ENCODE assay signal across 9 cellular contexts in genomic region chrX:115147220-115147619, GRCh38. TPM values are rescaled to one million over a fixed set of nuclear protein-coding genes. Genes with fewer than 3 reads are reported as not detected.
DNase-seq lines count a peak whose midpoint lies in the region; ATAC-seq, FAIRE-seq and TF ChIP-seq lines count a peak whose summit lies in the region.
"Had no signal": no experiment of that assay in that cellular context is flagged by ENCODE, and none has a peak within 500 bp of the region (broad histone marks: within the 10 kb centered on the region; RNA-seq: fewer than 3 reads in every experiment).

No MANE protein-coding gene starts in this region.

- H3K27ac ChIP-seq in heart right ventricle = no peak overlapping the region
- no peak overlapping the region for H3K27ac ChIP-seq in gastroesophageal sphincter
- H3K27ac ChIP-seq in vagina = no peak overlapping the region

- H3K4me1 ChIP-seq in heart right ventricle (no peaks in the 10 kb centered on the region), gastroesophageal sphincter (no peaks in the 10 kb centered on the region), vagina (no peaks in the 10 kb centered on the region)

- H3K27ac Mint-ChIP-seq in activated naive CD4-positive, alpha-beta T cell treated with anti-CD3 and anti-CD28 coated beads for 36 hours = no peak overlapping the region

- ATAC-seq in heart right ventricle = no peak
- ATAC-seq in left ventricle myocardium superior = no peak
- no peak for ATAC-seq in gastroesophageal sphincter

- intact Hi-C loops in heart right ventricle (cut with DNase I) = loop anchor here in 4 of 10 donors (5.0 to 10.0 kb wide), 4 partner anchors 520 to 535 kb away; no protein-coding TSS in a partner anchor
- intact Hi-C loops in left ventricle myocardium superior (cut with micrococcal nuclease) = no loop called here
- intact Hi-C loops in vagina (cut with DNase I) = no loop called here
- intact Hi-C loops in activated naive CD4-positive, alpha-beta T cell treated with anti-CD3 and anti-CD28 coated beads for 36 hours (cut with micrococcal nuclease) = loop anchor here (2.0 kb wide), 1 partner anchor 536 kb away; no protein-coding TSS in a partner anchor

- TF ChIP-seq CTCF in heart right ventricle (IDR thresholded peaks at IDR 0.05) = peak in 8 of 9 donors; percentile 22 to 69 (median 54)
- peak; percentile 20 to 51 (median 29) for TF ChIP-seq CTCF in gastroesophageal sphincter (IDR thresholded peaks at IDR 0.05)
- TF ChIP-seq CTCF in vagina (IDR thresholded peaks at IDR 0.05) = peak in 2 of 3 experiments; percentile 13 to 20

- no peak for TF ChIP-seq EP300 in gastroesophageal sphincter (IDR thresholded peaks at IDR 0.05)

- peak; percentile 87 for FAIRE-seq in RCC 7860 (lab: Jason Lieb, UNC)

- H3K36me3 ChIP-seq in heart right ventricle (peaks cover 0 to 9% (median 0%) of the 10 kb centered on the region in 9 donors), gastroesophageal sphincter (no peaks in the 10 kb centered on the region), vagina (no peaks in the 10 kb centered on the region), MG63 (no peaks in the 10 kb centered on the region)

- CTCF ChIA-PET in activated naive CD4-positive, alpha-beta T cell treated with anti-CD3 and anti-CD28 coated beads for 36 hours (lab: Charles Lee) = no interaction called here

- H3K4me3 ChIP-seq in heart right ventricle (no peak overlapping the region), gastroesophageal sphincter (no peak overlapping the region), vagina (no peak overlapping the region), MG63 (no peak overlapping the region)

- 93 to 96% methylated on average over 1 of the region's 1 CpG for WGBS in heart right ventricle, 2 donors
- WGBS in gastroesophageal sphincter (ENCODE audit: low coverage in 1 of 2), 2 donors = 46 to 60% methylated on average over 1 of the region's 1 CpG

- H3K9me3 ChIP-seq in heart right ventricle (peaks cover 0 to 5% (median 0%) of the 10 kb centered on the region in 11 donors), gastroesophageal sphincter (no peaks in the 10 kb centered on the region), vagina (no peaks in the 10 kb centered on the region), MG63 (no peaks in the 10 kb centered on the region)

- TF ChIP-seq POLR2A in gastroesophageal sphincter (IDR thresholded peaks at IDR 0.05) (no peak), vagina (IDR thresholded peaks at IDR 0.05) (no peak)

- H3K9me3 Mint-ChIP-seq in activated naive CD4-positive, alpha-beta T cell treated with anti-CD3 and anti-CD28 coated beads for 36 hours = peaks cover 3% of the 10 kb centered on the region

- no peaks in the 10 kb centered on the region for H3K36me3 Mint-ChIP-seq in activated naive CD4-positive, alpha-beta T cell treated with anti-CD3 and anti-CD28 coated beads for 36 hours (ENCODE audit: low read depth)

- no peaks in the 10 kb centered on the region for H3K4me1 Mint-ChIP-seq in activated naive CD4-positive, alpha-beta T cell treated with anti-CD3 and anti-CD28 coated beads for 36 hours (ENCODE audit: low read depth)

- no peak overlapping the region for H3K4me3 Mint-ChIP-seq in activated naive CD4-positive, alpha-beta T cell treated with anti-CD3 and anti-CD28 coated beads for 36 hours

- peaks cover 0 to 23% (median 0%) of the 10 kb centered on the region in 7 donors for H3K27me3 ChIP-seq in heart right ventricle
- H3K27me3 ChIP-seq in gastroesophageal sphincter = no peaks in the 10 kb centered on the region
- H3K27me3 ChIP-seq in vagina = no peaks in the 10 kb centered on the region
- no peaks in the 10 kb centered on the region for H3K27me3 ChIP-seq in MG63

- H3K27me3 Mint-ChIP-seq in activated naive CD4-positive, alpha-beta T cell treated with anti-CD3 and anti-CD28 coated beads for 36 hours (ENCODE audit: low read depth) = no peaks in the 10 kb centered on the region

- no peak for DNase-seq in heart right ventricle
- no peak for DNase-seq in left ventricle myocardium superior
- DNase-seq in RCC 7860 (ENCODE audit: low spot score) = peak; percentile 8
- no peak for DNase-seq in vagina (ENCODE audit: extremely low spot score in 2 of 2)
- DNase-seq in activated naive CD4-positive, alpha-beta T cell treated with anti-CD3 and anti-CD28 coated beads for 36 hours = no peak
- no peak for DNase-seq in occipital lobe (lab: John Stamatoyannopoulos, UW)
- no peak for DNase-seq in MG63

RNA-seq across cellular contexts. Expression of gene RBMXL3, which starts 42.0 kb away (rescaled TPM):
- total RNA-seq in heart right ventricle = not detected
- not detected for polyA plus RNA-seq in heart right ventricle
- not detected for total RNA-seq in left ventricle myocardium superior
- total RNA-seq in gastroesophageal sphincter = not detected
- total RNA-seq in vagina = not detected
- total RNA-seq in activated naive CD4-positive, alpha-beta T cell treated with anti-CD3 and anti-CD28 coated beads for 36 hours = not detected
- total RNA-seq in occipital lobe = not detected
- total RNA-seq in MG63 (2014; rRNA removed; shearing (Covaris generic); ENCODE audit: low replicate concordance) = not detected in 2 replicates
- total RNA-seq: urinary bladder had no signal
- polyA plus RNA-seq: urinary bladder had no signal
